Comparison of ENCODE assay signal across 3 cellular contexts in genomic region chr9:8179381-8180053, GRCh38.
A peak's percentile ranks its signal among the peaks of the same experiment; 100 is the strongest.
TF ChIP-seq lines count a peak whose summit lies in the region.

No MANE protein-coding gene starts in this region.

TF ChIP-seq in HepG2, 621 proteins besides CTCF, POLR2A, EP300 and RAD21 (continued from another document):
- TF ChIP-seq ZNF703 (CRISPR knock-in tag; IDR thresholded peaks at IDR 0.05; ENCODE audit: borderline replicate concordance) (no peak), MAFK (conservative IDR thresholded peaks at IDR 0.05 in 1 of 2, IDR thresholded peaks at IDR 0.05 in 1 of 2; ENCODE audit: low read length in 2 of 2) (peak; percentile 27 to 53; a peak in 1 of 4 replicates), MAFF (IDR thresholded peaks at IDR 0.05; ENCODE audit: low read depth, low read length) (peak; percentile 30; the same call in 1 of the 2 replicates), CHD4 (IDR thresholded peaks at IDR 0.05; ENCODE audit: borderline replicate concordance, low read length) (no peak), ZNF205 (CRISPR knock-in tag; IDR thresholded peaks at IDR 0.05) (no peak), ZFP91 (CRISPR knock-in tag; IDR thresholded peaks at IDR 0.05; ENCODE audit: borderline replicate concordance) (no peak)

TF ChIP-seq in SK-N-SH treated with all-trans-retinoic acid at 6 μM for 48 hours, 23 proteins besides CTCF, POLR2A, EP300 and RAD21 (continued from another document):
- TF ChIP-seq CREB5 (CRISPR knock-in tag; IDR thresholded peaks at IDR 0.05; ENCODE audit: low read depth) = no peak

TF ChIP-seq in WTC11, 78 proteins besides CTCF, POLR2A, EP300 and RAD21 (continued from another document):
- TF ChIP-seq ATF6 (CRISPR knock-in tag; IDR thresholded peaks at IDR 0.05) (no peak), JUN (CRISPR knock-in tag; IDR thresholded peaks at IDR 0.05) (no peak), ESRRA (CRISPR knock-in tag; IDR thresholded peaks at IDR 0.05; ENCODE audit: borderline replicate concordance) (no peak), E2F1 (CRISPR knock-in tag; IDR thresholded peaks at IDR 0.05) (no peak), ELF4 (CRISPR knock-in tag; IDR thresholded peaks at IDR 0.05; ENCODE audit: low read depth) (no peak), GRHL2 (CRISPR knock-in tag; IDR thresholded peaks at IDR 0.05; ENCODE audit: insufficient replicate concordance, severe bottlenecking) (no peak), TCF7 (CRISPR knock-in tag; IDR thresholded peaks at IDR 0.05; ENCODE audit: low read depth) (no peak), MLX (CRISPR knock-in tag; IDR thresholded peaks at IDR 0.05) (no peak), NFYB (CRISPR knock-in tag; conservative IDR thresholded peaks at IDR 0.05; ENCODE audit: low read depth) (no peak), ZNF396 (CRISPR knock-in tag; IDR thresholded peaks at IDR 0.05; ENCODE audit: borderline replicate concordance) (no peak), ZNF671 (CRISPR knock-in tag; IDR thresholded peaks at IDR 0.05) (no peak), ZNF416 (CRISPR knock-in tag; IDR thresholded peaks at IDR 0.05) (no peak), OVOL2 (CRISPR knock-in tag; IDR thresholded peaks at IDR 0.05; ENCODE audit: borderline replicate concordance) (no peak), FOXP4 (CRISPR knock-in tag; IDR thresholded peaks at IDR 0.05) (no peak)
